ENCODE assay signal across 8 cellular contexts in the genomic region with DNA sequence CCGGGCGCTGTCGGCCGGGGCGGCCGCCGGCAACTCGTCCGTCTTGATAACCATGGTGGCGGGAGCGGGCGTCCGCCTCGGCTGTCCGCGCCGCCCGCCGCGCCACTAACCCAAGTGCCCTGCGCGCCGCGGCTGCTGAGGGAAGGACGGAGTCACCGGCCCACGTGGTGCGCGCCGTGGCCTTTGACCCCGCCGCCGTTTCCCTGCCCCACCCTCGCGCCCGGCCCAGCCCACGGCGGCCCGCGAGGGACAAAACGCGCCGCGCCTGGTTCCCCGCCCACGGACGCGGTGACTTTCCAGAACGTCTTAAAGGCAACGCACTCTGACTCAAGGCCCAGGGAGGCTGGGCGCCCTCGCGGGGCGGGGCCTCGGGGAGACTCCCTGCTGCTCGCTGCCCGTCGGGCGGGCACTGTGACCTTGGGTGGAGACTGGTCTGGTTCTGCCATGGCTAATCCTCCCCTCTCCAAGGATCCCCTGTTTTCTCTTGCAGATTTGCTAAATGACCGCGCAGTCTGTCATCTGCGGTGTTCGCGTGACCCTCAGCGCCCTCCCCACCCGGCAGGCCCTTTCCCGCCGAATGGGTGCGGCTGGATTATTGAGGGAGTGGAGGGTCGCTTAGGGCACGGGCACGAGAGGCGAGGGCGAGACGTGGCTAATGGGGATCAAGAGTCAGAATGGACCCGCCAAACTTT.
DNase-seq lines count a peak whose midpoint lies in the region; ATAC-seq and FAIRE-seq lines count a peak whose summit lies in the region.

A gene with protein sequence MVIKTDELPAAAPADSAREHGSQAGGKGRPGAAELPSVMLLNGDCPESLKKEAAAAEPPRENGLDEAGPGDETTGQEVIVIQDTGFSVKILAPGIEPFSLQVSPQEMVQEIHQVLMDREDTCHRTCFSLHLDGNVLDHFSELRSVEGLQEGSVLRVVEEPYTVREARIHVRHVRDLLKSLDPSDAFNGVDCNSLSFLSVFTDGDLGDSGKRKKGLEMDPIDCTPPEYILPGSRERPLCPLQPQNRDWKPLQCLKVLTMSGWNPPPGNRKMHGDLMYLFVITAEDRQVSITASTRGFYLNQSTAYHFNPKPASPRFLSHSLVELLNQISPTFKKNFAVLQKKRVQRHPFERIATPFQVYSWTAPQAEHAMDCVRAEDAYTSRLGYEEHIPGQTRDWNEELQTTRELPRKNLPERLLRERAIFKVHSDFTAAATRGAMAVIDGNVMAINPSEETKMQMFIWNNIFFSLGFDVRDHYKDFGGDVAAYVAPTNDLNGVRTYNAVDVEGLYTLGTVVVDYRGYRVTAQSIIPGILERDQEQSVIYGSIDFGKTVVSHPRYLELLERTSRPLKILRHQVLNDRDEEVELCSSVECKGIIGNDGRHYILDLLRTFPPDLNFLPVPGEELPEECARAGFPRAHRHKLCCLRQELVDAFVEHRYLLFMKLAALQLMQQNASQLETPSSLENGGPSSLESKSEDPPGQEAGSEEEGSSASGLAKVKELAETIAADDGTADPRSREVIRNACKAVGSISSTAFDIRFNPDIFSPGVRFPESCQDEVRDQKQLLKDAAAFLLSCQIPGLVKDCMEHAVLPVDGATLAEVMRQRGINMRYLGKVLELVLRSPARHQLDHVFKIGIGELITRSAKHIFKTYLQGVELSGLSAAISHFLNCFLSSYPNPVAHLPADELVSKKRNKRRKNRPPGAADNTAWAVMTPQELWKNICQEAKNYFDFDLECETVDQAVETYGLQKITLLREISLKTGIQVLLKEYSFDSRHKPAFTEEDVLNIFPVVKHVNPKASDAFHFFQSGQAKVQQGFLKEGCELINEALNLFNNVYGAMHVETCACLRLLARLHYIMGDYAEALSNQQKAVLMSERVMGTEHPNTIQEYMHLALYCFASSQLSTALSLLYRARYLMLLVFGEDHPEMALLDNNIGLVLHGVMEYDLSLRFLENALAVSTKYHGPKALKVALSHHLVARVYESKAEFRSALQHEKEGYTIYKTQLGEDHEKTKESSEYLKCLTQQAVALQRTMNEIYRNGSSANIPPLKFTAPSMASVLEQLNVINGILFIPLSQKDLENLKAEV (N-terminal part only) (minus strand): TSS at position 157 of the 692 bp plus-strand sequence. CDS start 103 bp downstream, at position 54.

- peak within 1 kb of the TSS; percentile 94 for H3K27ac ChIP-seq in caudate nucleus (ENCODE audit: low read depth, low read length)

- ATAC-seq in GM18907 (IDR thresholded peaks at IDR 0.05; ENCODE audit: unreplicated experiment), result peak; percentile 75
- ATAC-seq in HG03139 (IDR thresholded peaks at IDR 0.05; ENCODE audit: unreplicated experiment), result peak; percentile 60

- FAIRE-seq in islet of Langerhans (lab: Jason Lieb, UNC), result peak; percentile 82

- DNase-seq in AG08396 (ENCODE audit: low spot score), result peak; percentile 99
- peak; percentile 45 for DNase-seq in NCI-H345 treated with DMSO at 0.1 percent for 48 hours (lab: John Stamatoyannopoulos, UW; ENCODE audit: unreplicated experiment)
- peak; percentile 91 to 95 (median 94) for DNase-seq in activated CD4-positive, CD25-positive, alpha-beta regulatory T cell (lab: John Stamatoyannopoulos, UW)
- DNase-seq in caudate nucleus (lab: John Stamatoyannopoulos, UW), result peak in 60 of 61 donors; percentile 57 to 98 (median 92)
- DNase-seq in stimulated activated CD4-positive, alpha-beta T cell treated with anti-CD3 and anti-CD28 coated beads, Interleukin-12 subunit alpha, Interleukin-12 subunit beta, amount 100 ng/mL, for 24 hours (ENCODE audit: low read depth in 2 of 2), result peak; percentile 94 to 96

Comparison
In these comparisons a context has a peak if more than half of its experiments do, and no peak if none do; other contexts are left out.
1. Peak in every context shown above with its lines: DNase-seq, ATAC-seq and H3K27ac ChIP-seq.
2. DNase-seq: peak in every context shown above with its lines; median percentile 99 in AG08396; 95 in stimulated activated CD4-positive, alpha-beta T cell treated with anti-CD3 and anti-CD28 coated beads, Interleukin-12 subunit alpha, Interleukin-12 subunit beta, amount 100 ng/mL, for 24 hours; 94 in activated CD4-positive, CD25-positive, alpha-beta regulatory T cell; 92 in caudate nucleus; 45 in NCI-H345 treated with DMSO at 0.1 percent for 48 hours.